In genomic region chr9:111949919-111950318, GRCh38 we compare ENCODE assay signal across 1 cellular context.
TF ChIP-seq lines count a peak whose summit lies in the region.

No MANE protein-coding gene starts in this region.

TF ChIP-seq in IMR-90, 13 proteins besides CTCF, POLR2A, EP300 and RAD21:
- TF ChIP-seq MXI1 (IDR thresholded peaks at IDR 0.05; ENCODE audit: borderline replicate concordance, low read depth, low read length) (no peak), CHD1 (IDR thresholded peaks at IDR 0.05; ENCODE audit: low read depth, low read length) (no peak), NFE2L2 (IDR thresholded peaks at IDR 0.05; ENCODE audit: low read depth, low read length) (no peak), USF2 (IDR thresholded peaks at IDR 0.05; ENCODE audit: low read depth, low read length) (no peak), SMC3 (IDR thresholded peaks at IDR 0.05; ENCODE audit: low read depth, low read length) (no peak), MAZ (IDR thresholded peaks at IDR 0.05; ENCODE audit: borderline replicate concordance, low read depth, low read length) (no peak), RFX5 (IDR thresholded peaks at IDR 0.05; ENCODE audit: low read depth, low read length) (no peak), MAFK (IDR thresholded peaks at IDR 0.05; ENCODE audit: low read depth, low read length) (no peak), BHLHE40 (IDR thresholded peaks at IDR 0.05; ENCODE audit: low read depth, low read length) (no peak)
